Comparison of ENCODE assay signal across 8 cellular contexts in genomic region chr10:130179640-130180039, GRCh38. TPM values are rescaled to one million over a fixed set of nuclear protein-coding genes. Genes with fewer than 3 reads are reported as not detected.
DNase-seq lines count a peak whose midpoint lies in the region; ATAC-seq and TF ChIP-seq lines count a peak whose summit lies in the region.

No MANE protein-coding gene starts in this region.

- peaks cover 61% of the 10 kb centered on the region for H3K36me3 ChIP-seq in GM23248 (ENCODE audit: low read depth)

- CTCF ChIA-PET in CD4-positive, alpha-beta T cell (lab: Charles Lee) = interaction anchor here (0.6 to 1.4 kb wide), 5 partner anchors 8 to 207 kb away, joined by 3 to 6 read pairs (median 3); no protein-coding TSS in a partner anchor

- H3K4me1 Mint-ChIP-seq in CD4-positive, alpha-beta T cell (ENCODE audit: low read depth) = peaks cover 22% of the 10 kb centered on the region

- no peak overlapping the region for H3K27ac ChIP-seq in CD4-positive, alpha-beta T cell (ENCODE audit: low read depth, low read length)
- H3K27ac ChIP-seq in GM23248 = peak overlapping the region; percentile 13; the same call in 1 of the 2 replicates

- POLR2A ChIA-PET in CD4-positive, alpha-beta T cell (lab: Charles Lee) = interaction anchor here (0.6 to 1.2 kb wide), 2 partner anchors 69 to 181 kb away, joined by 4 to 7 read pairs; partner anchors contain the start of gene C10orf143

- intact Hi-C loops in CD4-positive, alpha-beta T cell (cut with DNase I, micrococcal nuclease) = loop anchor here (1.0 to 5.0 kb wide), 2 partner anchors 292 to 1148 kb away; no protein-coding TSS in a partner anchor

- H3K9me3 ChIP-seq in CD4-positive, alpha-beta T cell (ENCODE audit: control insufficient read depth, low read length) = no peaks in the 10 kb centered on the region
- no peaks in the 10 kb centered on the region for H3K9me3 ChIP-seq in GM23248 (ENCODE audit: low read depth)

- H3K79me2 ChIP-seq in GM23248 (ENCODE audit: insufficient read depth) = peaks cover 37% of the 10 kb centered on the region; the same call in 1 of the 2 replicates

- 17 to 24% methylated on average over 4 of the region's 4 CpGs for WGBS in GM23248 (ENCODE audit: low coverage in 1 of 2, low lambda C conversion rate in 2 of 2, missing lambda C conversion rate in 2 of 2), 2 experiments

- no peaks in the 10 kb centered on the region for H3K4me1 ChIP-seq in GM23248 (ENCODE audit: insufficient read depth)

- H3K9ac ChIP-seq in GM23248 = no peak overlapping the region

- no peaks in the 10 kb centered on the region for H3F3A ChIP-seq in GM23248 (ENCODE audit: insufficient read depth)

- ATAC-seq in CD4-positive, alpha-beta T cell (ENCODE audit: poor library complexity) = peak; percentile 98
- ATAC-seq in HG02852 (IDR thresholded peaks at IDR 0.05; ENCODE audit: unreplicated experiment) (no peak), HG03108 (IDR thresholded peaks at IDR 0.05; ENCODE audit: unreplicated experiment) (no peak), GM21529 (IDR thresholded peaks at IDR 0.05; ENCODE audit: unreplicated experiment) (no peak)

- H3K27me3 ChIP-seq in CD4-positive, alpha-beta T cell (ENCODE audit: control insufficient read depth, insufficient read depth, low read length) = no peaks in the 10 kb centered on the region
- H3K27me3 ChIP-seq in GM23248 (replicated peaks; ENCODE audit: insufficient read depth) = no peaks in the 10 kb centered on the region

- peaks cover 73% of the 10 kb centered on the region for H3K36me3 Mint-ChIP-seq in CD4-positive, alpha-beta T cell (ENCODE audit: low read depth)

- no peak overlapping the region for H3K4me2 ChIP-seq in GM23248 (ENCODE audit: unreplicated experiment)

- in situ Hi-C loops in GM23248 (cut with MboI) = loop anchor here (10.0 kb wide), 1 partner anchor 1695 kb away; no protein-coding TSS in a partner anchor

- peak in 5 of 10 experiments; percentile 17 to 31 (median 22) for DNase-seq in CD4-positive, alpha-beta T cell
- DNase-seq in GM23248 (peak; percentile 85), RPMI8226 (peak; percentile 2), dermis blood vessel endothelial cell (peak; percentile 91), middle frontal gyrus (ENCODE audit: extremely low spot score, low spot score) (peak; percentile 75)

- H3K4me3 ChIP-seq in GM23248 = no peak overlapping the region

- H4K20me1 ChIP-seq in GM23248 (ENCODE audit: insufficient read depth) = no peaks in the 10 kb centered on the region

- H3K9me3 Mint-ChIP-seq in CD4-positive, alpha-beta T cell = no peaks in the 10 kb centered on the region

- H3K27me3 Mint-ChIP-seq in CD4-positive, alpha-beta T cell = no peaks in the 10 kb centered on the region

- peak; percentile 56 for TF ChIP-seq CTCF in CD4-positive, alpha-beta T cell (IDR thresholded peaks at IDR 0.05)

- H2AFZ ChIP-seq in GM23248 = no peak overlapping the region

- peak overlapping the region; percentile 13 for H3K27ac Mint-ChIP-seq in CD4-positive, alpha-beta T cell

- H3K9me2 ChIP-seq in GM23248 (ENCODE audit: insufficient read depth) = no peaks in the 10 kb centered on the region

- no peak overlapping the region for H3K4me3 Mint-ChIP-seq in CD4-positive, alpha-beta T cell

RNA-seq across cellular contexts. Expression of gene GLRX3, which starts 43.4 kb away (rescaled TPM):
- total RNA-seq in CD4-positive, alpha-beta T cell = 10 to 100 TPM; 25.4 to 29.7 TPM
- 80.4 and 90.9 TPM in 2 replicates for total RNA-seq in GM23248 (2014; rRNA removed; shearing (Covaris generic))
- polyA plus RNA-seq in GM23248 (2016; fragmentation: Nextera tagmentation; extraction: Ambion mirVana) = 133 and 149 TPM in 2 replicates
- total RNA-seq in dermis blood vessel endothelial cell = 98.4 and 120 TPM in 2 replicates
